Comparison of ENCODE assay signal across 8 cellular contexts in the genomic region with DNA sequence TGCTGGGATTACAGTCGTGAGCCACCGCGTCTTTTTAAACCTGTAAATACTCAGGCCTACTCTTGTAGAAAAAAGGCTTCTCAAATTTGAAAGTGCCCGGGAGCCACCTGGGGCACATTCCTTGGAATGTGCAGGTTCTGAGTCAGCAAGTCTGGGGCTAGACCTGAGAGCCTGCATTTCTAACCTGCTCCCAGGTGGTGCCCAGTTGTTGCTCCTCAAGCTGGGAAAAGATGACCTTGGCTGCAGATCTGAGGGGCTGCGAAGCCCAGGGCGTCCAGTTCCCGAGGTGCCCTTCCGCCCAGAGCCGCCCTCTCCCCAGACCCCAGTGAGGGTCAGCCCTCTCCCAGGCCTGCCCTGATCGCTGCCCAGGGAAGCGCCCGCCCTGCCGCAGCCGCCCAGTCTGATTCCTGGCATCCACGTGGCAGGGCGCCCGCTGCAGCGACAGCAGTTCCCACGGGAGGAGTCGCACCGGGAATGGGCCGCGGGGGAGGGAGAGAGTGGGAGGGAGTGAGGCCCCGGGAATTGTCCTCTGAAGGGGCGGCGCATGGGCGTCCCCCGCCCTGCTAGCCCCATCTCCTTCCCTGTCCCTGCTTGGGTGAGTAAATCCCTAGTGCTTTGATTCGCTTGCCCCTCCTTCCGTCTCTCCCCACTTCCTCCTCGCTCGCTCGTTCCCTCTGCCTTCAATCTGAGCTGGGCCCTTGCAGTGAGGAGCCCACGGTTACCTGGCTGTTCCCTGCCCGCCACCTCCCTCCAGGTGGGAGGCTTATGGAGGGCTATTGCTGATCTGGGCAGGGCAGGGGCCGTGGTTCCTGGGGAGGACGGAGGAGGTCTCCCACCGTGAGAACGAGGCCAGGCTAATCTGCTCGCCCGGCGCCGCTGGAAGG. TPM values are rescaled to one million over a fixed set of nuclear protein-coding genes. Genes with fewer than 3 reads are reported as not detected.
DNase-seq lines count a peak whose midpoint lies in the region; ATAC-seq, FAIRE-seq and TF ChIP-seq lines count a peak whose summit lies in the region.

No MANE protein-coding gene starts in this region.

- TF ChIP-seq CTCF in brain microvascular endothelial cell (IDR thresholded peaks at IDR 0.05; ENCODE audit: low read depth, low read length, missing control alignments) = no peak

- peak; percentile 39 to 66 for DNase-seq in NCI-H524 (lab: John Stamatoyannopoulos, UW)
- DNase-seq in NCI-H524 treated with DMSO at 0.1 percent for 48 hours (lab: John Stamatoyannopoulos, UW) = no peak
- DNase-seq in brain microvascular endothelial cell = peak; percentile 48
- peak; percentile 80 for DNase-seq in iPS-NIHi11 (ENCODE audit: low spot score)
- DNase-seq in small intestine = peak; percentile 71
- DNase-seq in activated T-cell treated with anti-CD3 and anti-CD28 coated beads, Interleukin-2, amount 50 U/mL, for 48 hours = no peak

- H3K9me3 ChIP-seq in small intestine (ENCODE audit: control insufficient read depth, low read depth) = no peaks in the 10 kb centered on the region

- no peaks in the 10 kb centered on the region for H3K27me3 ChIP-seq in brain microvascular endothelial cell (replicated peaks)
- no peaks in the 10 kb centered on the region for H3K27me3 ChIP-seq in small intestine (ENCODE audit: control insufficient read depth in 2 of 2, insufficient read depth in 2 of 2, low read length in 2 of 2)

- ATAC-seq in HG03342 (IDR thresholded peaks at IDR 0.05; ENCODE audit: unreplicated experiment) (no peak), GM21367 (IDR thresholded peaks at IDR 0.05; ENCODE audit: unreplicated experiment) (no peak)

- in situ Hi-C loops in brain microvascular endothelial cell (cut with HindIII; ENCODE audit: low pct_ligation_motif_present, low sequenced_read_pairs) = no loop called here

- H3K4me3 ChIP-seq in brain microvascular endothelial cell (ENCODE audit: low read depth, low read length) (peak overlapping the region; percentile 46), small intestine (ENCODE audit: low read depth in 1 of 2, low read length in 2 of 2) (peak overlapping the region in 1 of 2 donors; percentile 14)

- H3K4me1 ChIP-seq in small intestine (ENCODE audit: control insufficient read depth in 2 of 2, insufficient read depth in 1 of 2, low read depth in 1 of 2, low read length in 1 of 2) = peaks cover 0 to 2% of the 10 kb centered on the region in 2 donors

- no peak for FAIRE-seq in small intestine (lab: Jason Lieb, UNC)

- H3K36me3 ChIP-seq in brain microvascular endothelial cell (replicated peaks) (no peaks in the 10 kb centered on the region), small intestine (ENCODE audit: control insufficient read depth in 2 of 2, insufficient read depth in 2 of 2, low read length in 2 of 2) (no peaks in the 10 kb centered on the region)

- WGBS in small intestine, 3 donors = 27 to 33% (median 29%) methylated on average over 39 to 43 of the region's 43 CpGs

- peak overlapping the region; percentile 22 for H3K27ac ChIP-seq in brain microvascular endothelial cell
- H3K27ac ChIP-seq in small intestine (ENCODE audit: low read depth in 1 of 2, low read length in 1 of 2) = peak overlapping the region in 1 of 2 donors; percentile 82

RNA-seq across cellular contexts. Expression of a gene that starts 18.8 kb away (rescaled TPM):
- 1 to 10 TPM in 1 of 3 donors, under 1 TPM in 2; 0.27 to 3.9 (median 0.45) TPM for polyA plus RNA-seq in small intestine

RNA-seq across cellular contexts. Expression of a gene that starts 38.0 kb away (rescaled TPM):
- 10 to 100 TPM; 10.8 to 15.6 (median 12.7) TPM for polyA plus RNA-seq in small intestine

Comparison
In these comparisons a context has a peak if more than half of its experiments do, and no peak if none do; other contexts are left out.
1. DNase-seq: peak in NCI-H524 (2 of 2), brain microvascular endothelial cell (single experiment), iPS-NIHi11 (single experiment) and small intestine (single experiment); none in NCI-H524 treated with DMSO at 0.1 percent for 48 hours (single experiment) and activated T-cell treated with anti-CD3 and anti-CD28 coated beads, Interleukin-2, amount 50 U/mL, for 48 hours (0 of 2).